1 cellular context compared by ENCODE assay signal in the genomic region with DNA sequence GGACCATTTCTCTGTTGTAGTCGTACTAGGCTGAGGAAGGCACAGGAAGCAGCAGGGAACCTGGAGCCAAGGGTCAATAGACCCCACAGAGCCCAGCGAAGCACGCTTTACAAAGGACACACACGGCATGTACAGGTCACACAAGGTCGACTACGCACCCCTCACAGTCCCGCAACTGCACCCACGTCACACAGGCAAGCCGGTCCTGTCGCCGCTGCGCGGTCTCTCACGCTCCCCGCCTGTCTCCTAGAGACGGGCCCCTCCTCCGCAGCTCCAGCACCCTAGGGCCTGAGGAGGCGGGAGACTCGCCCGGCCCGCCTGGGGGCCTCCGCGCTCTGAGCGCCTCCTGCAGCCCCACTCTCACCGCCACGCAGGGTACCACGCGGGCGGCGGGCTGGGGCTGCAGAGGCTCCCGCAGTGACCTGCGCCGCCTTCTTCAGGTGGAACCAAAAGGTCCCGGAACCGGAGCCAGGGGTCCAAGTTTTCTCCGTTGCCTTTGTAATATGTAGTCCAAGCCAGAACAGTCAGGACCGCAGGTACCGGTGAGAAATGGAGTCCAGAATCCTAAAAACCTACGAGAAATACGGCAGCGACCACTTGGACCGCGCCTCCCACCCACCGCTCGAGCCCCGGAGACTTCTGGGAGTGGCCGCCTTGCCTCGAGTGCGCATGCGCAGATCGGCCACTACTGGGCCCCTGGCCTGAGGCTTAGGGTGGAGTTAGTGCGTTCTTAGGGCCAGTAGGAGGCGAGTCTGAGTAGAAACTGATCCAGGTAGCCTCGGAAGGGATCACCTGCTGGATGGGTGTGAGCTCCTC.
TF ChIP-seq lines count a peak whose summit lies in the region.

A gene (minus strand): TSS at position 651 of the 816 bp plus-strand sequence. CDS start 8,143 bp downstream, outside the sequence.

TF ChIP-seq in HEK293, 187 proteins besides CTCF, POLR2A, EP300 and RAD21 (continued from another document and continues in another):
- TF ChIP-seq, protein P1, sequence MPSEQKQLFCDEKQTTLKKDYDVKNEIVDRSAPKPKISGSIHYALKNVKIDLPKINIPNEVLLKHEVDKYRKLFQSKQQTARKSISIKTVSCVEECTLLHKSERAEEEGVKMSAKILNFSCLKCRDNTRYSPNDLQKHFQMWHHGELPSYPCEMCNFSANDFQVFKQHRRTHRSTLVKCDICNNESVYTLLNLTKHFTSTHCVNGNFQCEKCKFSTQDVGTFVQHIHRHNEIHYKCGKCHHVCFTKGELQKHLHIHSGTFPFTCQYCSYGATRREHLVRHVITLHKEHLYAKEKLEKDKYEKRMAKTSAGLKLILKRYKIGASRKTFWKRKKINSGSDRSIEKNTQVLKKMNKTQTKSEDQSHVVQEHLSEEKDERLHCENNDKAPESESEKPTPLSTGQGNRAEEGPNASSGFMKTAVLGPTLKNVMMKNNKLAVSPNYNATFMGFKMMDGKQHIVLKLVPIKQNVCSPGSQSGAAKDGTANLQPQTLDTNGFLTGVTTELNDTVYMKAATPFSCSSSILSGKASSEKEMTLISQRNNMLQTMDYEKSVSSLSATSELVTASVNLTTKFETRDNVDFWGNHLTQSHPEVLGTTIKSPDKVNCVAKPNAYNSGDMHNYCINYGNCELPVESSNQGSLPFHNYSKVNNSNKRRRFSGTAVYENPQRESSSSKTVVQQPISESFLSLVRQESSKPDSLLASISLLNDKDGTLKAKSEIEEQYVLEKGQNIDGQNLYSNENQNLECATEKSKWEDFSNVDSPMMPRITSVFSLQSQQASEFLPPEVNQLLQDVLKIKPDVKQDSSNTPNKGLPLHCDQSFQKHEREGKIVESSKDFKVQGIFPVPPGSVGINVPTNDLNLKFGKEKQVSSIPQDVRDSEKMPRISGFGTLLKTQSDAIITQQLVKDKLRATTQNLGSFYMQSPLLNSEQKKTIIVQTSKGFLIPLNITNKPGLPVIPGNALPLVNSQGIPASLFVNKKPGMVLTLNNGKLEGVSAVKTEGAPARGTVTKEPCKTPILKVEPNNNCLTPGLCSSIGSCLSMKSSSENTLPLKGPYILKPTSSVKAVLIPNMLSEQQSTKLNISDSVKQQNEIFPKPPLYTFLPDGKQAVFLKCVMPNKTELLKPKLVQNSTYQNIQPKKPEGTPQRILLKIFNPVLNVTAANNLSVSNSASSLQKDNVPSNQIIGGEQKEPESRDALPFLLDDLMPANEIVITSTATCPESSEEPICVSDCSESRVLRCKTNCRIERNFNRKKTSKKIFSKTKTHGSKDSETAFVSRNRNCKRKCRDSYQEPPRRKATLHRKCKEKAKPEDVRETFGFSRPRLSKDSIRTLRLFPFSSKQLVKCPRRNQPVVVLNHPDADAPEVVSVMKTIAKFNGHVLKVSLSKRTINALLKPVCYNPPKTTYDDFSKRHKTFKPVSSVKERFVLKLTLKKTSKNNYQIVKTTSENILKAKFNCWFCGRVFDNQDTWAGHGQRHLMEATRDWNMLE (tag by site-specific recombination; conservative IDR thresholded peaks at IDR 0.05; ENCODE audit: low read depth): peak; percentile 47
- TF ChIP-seq HOXA7 (CRISPR knock-in tag; IDR thresholded peaks at IDR 0.05; ENCODE audit: borderline replicate concordance) (no peak), ZNF624 (tag by site-specific recombination; IDR thresholded peaks at IDR 0.05) (no peak), ZNF548 (tag by site-specific recombination; IDR thresholded peaks at IDR 0.05) (no peak; the same call in 1 of the 2 replicates), YY2 (tag by site-specific recombination; IDR thresholded peaks at IDR 0.05) (peak; percentile 23; the same call in 1 of the 2 replicates), ZNF140 (tag by site-specific recombination; IDR thresholded peaks at IDR 0.05) (no peak), ZBTB8A (tag by site-specific recombination; IDR thresholded peaks at IDR 0.05) (peak; percentile 65), TCF7L2 (IDR thresholded peaks at IDR 0.05; ENCODE audit: borderline replicate concordance, low read depth, low read length) (no peak), ZNF19 (tag by site-specific recombination; IDR thresholded peaks at IDR 0.05; ENCODE audit: low read depth) (0 out of 2 replicates have a peak, but pooled peaks have one; percentile 80), BCL11A (tag by site-specific recombination; IDR thresholded peaks at IDR 0.05; ENCODE audit: low read depth) (no peak), ZBTB21 (tag by site-specific recombination; IDR thresholded peaks at IDR 0.05) (peak; percentile 69), ZNF623 (tag by site-specific recombination; IDR thresholded peaks at IDR 0.05) (no peak), ZNF133 (tag by site-specific recombination; IDR thresholded peaks at IDR 0.05) (peak; percentile 30; the same call in 1 of the 2 replicates), ZNF335 (tag by site-specific recombination; conservative IDR thresholded peaks at IDR 0.05) (peak; percentile 99), ZNF174 (tag by site-specific recombination; IDR thresholded peaks at IDR 0.05) (no peak), KLF7 (tag by site-specific recombination; IDR thresholded peaks at IDR 0.05; ENCODE audit: borderline replicate concordance) (peak; percentile 47; the same call in 1 of the 2 replicates), EGR2 (tag by site-specific recombination; IDR thresholded peaks at IDR 0.05; ENCODE audit: low read depth) (peak; percentile 92), GLI4 (tag by site-specific recombination; IDR thresholded peaks at IDR 0.05) (no peak), ZBTB1 (tag by site-specific recombination; IDR thresholded peaks at IDR 0.05) (0 out of 2 replicates have a peak, but pooled peaks have one; percentile 73), ZNF791 (tag by site-specific recombination; IDR thresholded peaks at IDR 0.05) (0 out of 2 replicates have a peak, but pooled peaks have one; percentile 6), ZEB2 (tag by site-specific recombination; IDR thresholded peaks at IDR 0.05) (peak; percentile 91; the same call in 1 of the 2 replicates), ZNF184 (tag by site-specific recombination; IDR thresholded peaks at IDR 0.05) (peak; percentile 33; the same call in 1 of the 2 replicates), ZNF16 (tag by site-specific recombination; IDR thresholded peaks at IDR 0.05; ENCODE audit: low read depth) (no peak), ZNF433 (tag by site-specific recombination; IDR thresholded peaks at IDR 0.05; ENCODE audit: low read depth) (no peak), ZNF621 (tag by site-specific recombination; IDR thresholded peaks at IDR 0.05) (no peak), RBAK (tag by site-specific recombination; IDR thresholded peaks at IDR 0.05) (peak; percentile 55; the same call in 1 of the 2 replicates), ZXDB (tag by site-specific recombination; IDR thresholded peaks at IDR 0.05) (peak; percentile 90), SP3 (tag by site-specific recombination; IDR thresholded peaks at IDR 0.05) (peak; percentile 82), ZNF561 (tag by site-specific recombination; IDR thresholded peaks at IDR 0.05; ENCODE audit: borderline replicate concordance) (peak; percentile 82), ZNF837 (tag by site-specific recombination; IDR thresholded peaks at IDR 0.05) (peak; percentile 78; the same call in 1 of the 2 replicates), ZIC2 (tag by site-specific recombination; IDR thresholded peaks at IDR 0.05) (peak; percentile 97), OVOL3 (tag by site-specific recombination; IDR thresholded peaks at IDR 0.05) (peak; percentile 9; the same call in 1 of the 2 replicates)
- TF ChIP-seq, protein P2, sequence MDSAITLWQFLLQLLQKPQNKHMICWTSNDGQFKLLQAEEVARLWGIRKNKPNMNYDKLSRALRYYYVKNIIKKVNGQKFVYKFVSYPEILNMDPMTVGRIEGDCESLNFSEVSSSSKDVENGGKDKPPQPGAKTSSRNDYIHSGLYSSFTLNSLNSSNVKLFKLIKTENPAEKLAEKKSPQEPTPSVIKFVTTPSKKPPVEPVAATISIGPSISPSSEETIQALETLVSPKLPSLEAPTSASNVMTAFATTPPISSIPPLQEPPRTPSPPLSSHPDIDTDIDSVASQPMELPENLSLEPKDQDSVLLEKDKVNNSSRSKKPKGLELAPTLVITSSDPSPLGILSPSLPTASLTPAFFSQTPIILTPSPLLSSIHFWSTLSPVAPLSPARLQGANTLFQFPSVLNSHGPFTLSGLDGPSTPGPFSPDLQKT (IDR thresholded peaks at IDR 0.05; ENCODE audit: borderline replicate concordance, low read depth, low read length): no peak
- TF ChIP-seq, protein P3, sequence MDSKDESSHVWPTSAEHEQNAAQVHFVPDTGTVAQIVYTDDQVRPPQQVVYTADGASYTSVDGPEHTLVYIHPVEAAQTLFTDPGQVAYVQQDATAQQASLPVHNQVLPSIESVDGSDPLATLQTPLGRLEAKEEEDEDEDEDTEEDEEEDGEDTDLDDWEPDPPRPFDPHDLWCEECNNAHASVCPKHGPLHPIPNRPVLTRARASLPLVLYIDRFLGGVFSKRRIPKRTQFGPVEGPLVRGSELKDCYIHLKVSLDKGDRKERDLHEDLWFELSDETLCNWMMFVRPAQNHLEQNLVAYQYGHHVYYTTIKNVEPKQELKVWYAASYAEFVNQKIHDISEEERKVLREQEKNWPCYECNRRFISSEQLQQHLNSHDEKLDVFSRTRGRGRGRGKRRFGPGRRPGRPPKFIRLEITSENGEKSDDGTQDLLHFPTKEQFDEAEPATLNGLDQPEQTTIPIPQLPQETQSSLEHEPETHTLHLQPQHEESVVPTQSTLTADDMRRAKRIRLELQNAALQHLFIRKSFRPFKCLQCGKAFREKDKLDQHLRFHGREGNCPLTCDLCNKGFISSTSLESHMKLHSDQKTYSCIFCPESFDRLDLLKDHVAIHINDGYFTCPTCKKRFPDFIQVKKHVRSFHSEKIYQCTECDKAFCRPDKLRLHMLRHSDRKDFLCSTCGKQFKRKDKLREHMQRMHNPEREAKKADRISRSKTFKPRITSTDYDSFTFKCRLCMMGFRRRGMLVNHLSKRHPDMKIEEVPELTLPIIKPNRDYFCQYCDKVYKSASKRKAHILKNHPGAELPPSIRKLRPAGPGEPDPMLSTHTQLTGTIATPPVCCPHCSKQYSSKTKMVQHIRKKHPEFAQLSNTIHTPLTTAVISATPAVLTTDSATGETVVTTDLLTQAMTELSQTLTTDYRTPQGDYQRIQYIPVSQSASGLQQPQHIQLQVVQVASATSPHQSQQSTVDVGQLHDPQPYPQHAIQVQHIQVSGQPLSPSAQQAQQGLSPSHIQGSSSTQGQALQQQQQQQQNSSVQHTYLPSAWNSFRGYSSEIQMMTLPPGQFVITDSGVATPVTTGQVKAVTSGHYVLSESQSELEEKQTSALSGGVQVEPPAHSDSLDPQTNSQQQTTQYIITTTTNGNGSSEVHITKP (tag by site-specific recombination; IDR thresholded peaks at IDR 0.05): peak; percentile 88
- TF ChIP-seq, protein P4, sequence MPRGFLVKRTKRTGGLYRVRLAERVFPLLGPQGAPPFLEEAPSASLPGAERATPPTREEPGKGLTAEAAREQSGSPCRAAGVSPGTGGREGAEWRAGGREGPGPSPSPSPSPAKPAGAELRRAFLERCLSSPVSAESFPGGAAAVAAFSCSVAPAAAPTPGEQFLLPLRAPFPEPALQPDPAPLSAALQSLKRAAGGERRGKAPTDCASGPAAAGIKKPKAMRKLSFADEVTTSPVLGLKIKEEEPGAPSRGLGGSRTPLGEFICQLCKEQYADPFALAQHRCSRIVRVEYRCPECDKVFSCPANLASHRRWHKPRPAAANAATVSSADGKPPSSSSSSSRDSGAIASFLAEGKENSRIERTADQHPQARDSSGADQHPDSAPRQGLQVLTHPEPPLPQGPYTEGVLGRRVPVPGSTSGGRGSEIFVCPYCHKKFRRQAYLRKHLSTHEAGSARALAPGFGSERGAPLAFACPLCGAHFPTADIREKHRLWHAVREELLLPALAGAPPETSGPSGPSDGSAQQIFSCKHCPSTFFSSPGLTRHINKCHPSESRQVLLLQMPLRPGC (tag by site-specific recombination; IDR thresholded peaks at IDR 0.05): no peak
- TF ChIP-seq, protein P5, sequence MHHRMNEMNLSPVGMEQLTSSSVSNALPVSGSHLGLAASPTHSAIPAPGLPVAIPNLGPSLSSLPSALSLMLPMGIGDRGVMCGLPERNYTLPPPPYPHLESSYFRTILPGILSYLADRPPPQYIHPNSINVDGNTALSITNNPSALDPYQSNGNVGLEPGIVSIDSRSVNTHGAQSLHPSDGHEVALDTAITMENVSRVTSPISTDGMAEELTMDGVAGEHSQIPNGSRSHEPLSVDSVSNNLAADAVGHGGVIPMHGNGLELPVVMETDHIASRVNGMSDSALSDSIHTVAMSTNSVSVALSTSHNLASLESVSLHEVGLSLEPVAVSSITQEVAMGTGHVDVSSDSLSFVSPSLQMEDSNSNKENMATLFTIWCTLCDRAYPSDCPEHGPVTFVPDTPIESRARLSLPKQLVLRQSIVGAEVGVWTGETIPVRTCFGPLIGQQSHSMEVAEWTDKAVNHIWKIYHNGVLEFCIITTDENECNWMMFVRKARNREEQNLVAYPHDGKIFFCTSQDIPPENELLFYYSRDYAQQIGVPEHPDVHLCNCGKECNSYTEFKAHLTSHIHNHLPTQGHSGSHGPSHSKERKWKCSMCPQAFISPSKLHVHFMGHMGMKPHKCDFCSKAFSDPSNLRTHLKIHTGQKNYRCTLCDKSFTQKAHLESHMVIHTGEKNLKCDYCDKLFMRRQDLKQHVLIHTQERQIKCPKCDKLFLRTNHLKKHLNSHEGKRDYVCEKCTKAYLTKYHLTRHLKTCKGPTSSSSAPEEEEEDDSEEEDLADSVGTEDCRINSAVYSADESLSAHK (tag by site-specific recombination; IDR thresholded peaks at IDR 0.05): no peak; the same call in 1 of the 2 replicates
- TF ChIP-seq, protein P6, sequence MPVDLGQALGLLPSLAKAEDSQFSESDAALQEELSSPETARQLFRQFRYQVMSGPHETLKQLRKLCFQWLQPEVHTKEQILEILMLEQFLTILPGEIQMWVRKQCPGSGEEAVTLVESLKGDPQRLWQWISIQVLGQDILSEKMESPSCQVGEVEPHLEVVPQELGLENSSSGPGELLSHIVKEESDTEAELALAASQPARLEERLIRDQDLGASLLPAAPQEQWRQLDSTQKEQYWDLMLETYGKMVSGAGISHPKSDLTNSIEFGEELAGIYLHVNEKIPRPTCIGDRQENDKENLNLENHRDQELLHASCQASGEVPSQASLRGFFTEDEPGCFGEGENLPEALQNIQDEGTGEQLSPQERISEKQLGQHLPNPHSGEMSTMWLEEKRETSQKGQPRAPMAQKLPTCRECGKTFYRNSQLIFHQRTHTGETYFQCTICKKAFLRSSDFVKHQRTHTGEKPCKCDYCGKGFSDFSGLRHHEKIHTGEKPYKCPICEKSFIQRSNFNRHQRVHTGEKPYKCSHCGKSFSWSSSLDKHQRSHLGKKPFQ (tag by site-specific recombination; IDR thresholded peaks at IDR 0.05): no peak
- TF ChIP-seq, protein P7, sequence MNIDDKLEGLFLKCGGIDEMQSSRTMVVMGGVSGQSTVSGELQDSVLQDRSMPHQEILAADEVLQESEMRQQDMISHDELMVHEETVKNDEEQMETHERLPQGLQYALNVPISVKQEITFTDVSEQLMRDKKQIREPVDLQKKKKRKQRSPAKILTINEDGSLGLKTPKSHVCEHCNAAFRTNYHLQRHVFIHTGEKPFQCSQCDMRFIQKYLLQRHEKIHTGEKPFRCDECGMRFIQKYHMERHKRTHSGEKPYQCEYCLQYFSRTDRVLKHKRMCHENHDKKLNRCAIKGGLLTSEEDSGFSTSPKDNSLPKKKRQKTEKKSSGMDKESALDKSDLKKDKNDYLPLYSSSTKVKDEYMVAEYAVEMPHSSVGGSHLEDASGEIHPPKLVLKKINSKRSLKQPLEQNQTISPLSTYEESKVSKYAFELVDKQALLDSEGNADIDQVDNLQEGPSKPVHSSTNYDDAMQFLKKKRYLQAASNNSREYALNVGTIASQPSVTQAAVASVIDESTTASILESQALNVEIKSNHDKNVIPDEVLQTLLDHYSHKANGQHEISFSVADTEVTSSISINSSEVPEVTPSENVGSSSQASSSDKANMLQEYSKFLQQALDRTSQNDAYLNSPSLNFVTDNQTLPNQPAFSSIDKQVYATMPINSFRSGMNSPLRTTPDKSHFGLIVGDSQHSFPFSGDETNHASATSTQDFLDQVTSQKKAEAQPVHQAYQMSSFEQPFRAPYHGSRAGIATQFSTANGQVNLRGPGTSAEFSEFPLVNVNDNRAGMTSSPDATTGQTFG (tag by site-specific recombination; IDR thresholded peaks at IDR 0.05; ENCODE audit: borderline replicate concordance): no peak
